Comparison of ENCODE assay signal across 1 cellular context in the genomic region with DNA sequence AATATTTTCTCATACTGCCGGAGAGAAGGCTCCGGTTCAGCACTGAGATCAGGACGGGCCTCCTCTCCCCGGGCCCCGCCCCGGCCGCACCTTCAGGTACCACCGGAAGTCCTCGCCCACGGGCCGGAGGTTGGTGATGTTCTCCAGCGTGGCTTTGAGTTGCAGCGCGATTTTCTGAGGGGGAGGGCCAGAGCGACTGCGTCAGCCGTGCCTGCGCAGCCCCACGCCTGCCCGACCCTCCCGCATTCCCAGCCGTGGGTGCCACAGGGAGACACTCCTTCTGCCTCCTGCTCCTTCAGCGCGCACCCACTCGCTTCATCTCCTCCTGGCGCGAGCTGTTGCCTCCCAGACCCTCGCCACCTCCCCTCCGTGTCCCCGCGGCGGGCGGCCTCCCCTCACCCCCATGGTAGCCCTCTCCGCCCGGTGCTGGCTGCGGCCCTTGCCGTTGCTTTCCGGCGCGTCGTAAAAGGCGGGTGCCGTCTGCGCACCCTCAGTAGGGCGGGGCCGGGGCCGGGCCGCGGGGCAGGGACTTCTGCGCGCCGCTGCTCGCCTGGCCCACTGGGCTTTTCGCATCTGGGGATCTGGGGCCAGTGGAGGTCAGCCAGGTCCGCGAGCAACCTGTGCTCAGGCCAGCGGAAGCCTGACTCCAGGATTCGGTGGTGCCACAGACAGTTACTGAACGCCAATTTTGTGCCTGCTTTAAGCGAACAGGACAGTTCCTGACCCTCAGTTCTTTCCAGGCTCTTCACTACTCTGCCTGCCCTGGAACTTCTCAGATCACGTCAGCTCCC.
TF ChIP-seq lines count a peak whose summit lies in the region.

Gene CZIB, minus strand, starts transcription at position 464 of the 791 bp plus-strand sequence. Its CDS starts 59 bp downstream, at position 405.

TF ChIP-seq in H1, 55 proteins besides CTCF, POLR2A, EP300 and RAD21 (continued from another document):
- peak; percentile 67; the same call in 1 of the 2 replicates for TF ChIP-seq GABPA (IDR thresholded peaks at IDR 0.05; ENCODE audit: borderline replicate concordance, insufficient read depth, low read length)
TF ChIP-seq in H1: peak in this region for 21.
